8 cellular contexts compared by ENCODE assay signal in genomic region chr1:171251741-171252300, GRCh38. TPM values are rescaled to one million over a fixed set of nuclear protein-coding genes. Genes with fewer than 3 reads are reported as not detected.
DNase-seq lines count a peak whose midpoint lies in the region; ATAC-seq and TF ChIP-seq lines count a peak whose summit lies in the region.

No MANE protein-coding gene starts in this region.

- DNase-seq in GM10248 (ENCODE audit: extremely low spot score) = no peak
- peak; percentile 31 for DNase-seq in H4 (ENCODE audit: low spot score)
- peak; percentile 54 to 83 for DNase-seq in NCI-H526 (lab: John Stamatoyannopoulos, UW)
- no peak for DNase-seq in astrocyte of the cerebellum (ENCODE audit: low read depth)
- DNase-seq in iPS-NIHi7 (ENCODE audit: extremely low spot score) = peak; percentile 29
- peak; percentile 4 for DNase-seq in stimulated activated CD8-positive, alpha-beta memory T cell treated with anti-CD3 and anti-CD28 coated beads, Interleukin-4, amount 100 ng/mL, for 24 hours (ENCODE audit: low read depth)
- DNase-seq in activated effector memory CD4-positive, alpha-beta T cell treated with anti-CD3 and anti-CD28 coated beads, Interleukin-2, amount 50 U/mL, for 16 hours = no peak

- POLR2A ChIA-PET in GM10248 (lab: Yijun Ruan, JAX) = no interaction called here

- peak; percentile 36 for TF ChIP-seq CTCF in GM10248 (IDR thresholded peaks at IDR 0.05; ENCODE audit: control extremely low read depth, extremely low read depth, low read depth, missing control alignments)
- TF ChIP-seq CTCF in astrocyte of the cerebellum (IDR thresholded peaks at IDR 0.05; ENCODE audit: low read depth, low read length, missing control alignments) = peak; percentile 73

- no peak for ATAC-seq in HG03521 (IDR thresholded peaks at IDR 0.05; ENCODE audit: unreplicated experiment)

- in situ Hi-C loops in astrocyte of the cerebellum (cut with HindIII; ENCODE audit: low sequenced_read_pairs) = no loop called here

- peak overlapping the region; percentile 77 for H3K4me3 ChIP-seq in astrocyte of the cerebellum (ENCODE audit: low read depth, low read length)

- CTCF ChIA-PET in GM10248 (lab: Yijun Ruan, JAX) = interaction anchor here (0.8 to 2.4 kb wide), 5 partner anchors 9 to 322 kb away, joined by 3 to 6 read pairs (median 3); no protein-coding TSS in a partner anchor

RNA-seq across cellular contexts. Expression of gene FMO1, which starts 3.5 kb away (rescaled TPM):
- 0.06 TPM in 1 of 2 replicates, not detected in the other for total RNA-seq in H4 (2014; rRNA removed; shearing (Covaris generic))

Comparison
In these comparisons a context has a peak if more than half of its experiments do, and no peak if none do; other contexts are left out.
1. DNase-seq: peak in H4 (single experiment), NCI-H526 (2 of 2), iPS-NIHi7 (single experiment) and stimulated activated CD8-positive, alpha-beta memory T cell treated with anti-CD3 and anti-CD28 coated beads, Interleukin-4, amount 100 ng/mL, for 24 hours (single experiment); none in GM10248 (single experiment), astrocyte of the cerebellum (single experiment) and activated effector memory CD4-positive, alpha-beta T cell treated with anti-CD3 and anti-CD28 coated beads, Interleukin-2, amount 50 U/mL, for 16 hours (single experiment).